22 cellular contexts compared by ENCODE assay signal in genomic region chr22:17575681-17576080, GRCh38. TPM values are rescaled to one million over a fixed set of nuclear protein-coding genes. Genes with fewer than 3 reads are reported as not detected.
DNase-seq lines count a peak whose midpoint lies in the region; ATAC-seq and TF ChIP-seq lines count a peak whose summit lies in the region.
"Had no signal": no experiment of that assay in that cellular context is flagged by ENCODE, and none has a peak within 500 bp of the region (broad histone marks: within the 10 kb centered on the region; RNA-seq: fewer than 3 reads in every experiment).

No MANE protein-coding gene starts in this region.

- H3K4me3 ChIP-seq in AG10803 (ENCODE audit: low read length) (no peak overlapping the region), SJCRH30 (no peak overlapping the region), esophagus squamous epithelium (no peak overlapping the region)
- H3K4me3 ChIP-seq: left lung, stomach, upper lobe of right lung had no signal

- WGBS in esophagus squamous epithelium, 2 donors: 70 to 88% methylated on average over 3 of the region's 4 CpGs

- H3K27ac ChIP-seq in SJCRH30 (peak overlapping the region; percentile 88), esophagus squamous epithelium (peak overlapping the region in 1 of 4 donors; percentile 33)
- H3K27ac ChIP-seq: C4-2B, left lung, stomach, upper lobe of right lung had no signal

- H3K27me3 ChIP-seq in SJCRH30: no peaks in the 10 kb centered on the region
- peaks cover 0 to 72% (median 0%) of the 10 kb centered on the region in 4 donors for H3K27me3 ChIP-seq in esophagus squamous epithelium
- H3K27me3 ChIP-seq: left lung, upper lobe of right lung had no signal

- no peak for TF ChIP-seq POLR2A in esophagus squamous epithelium (IDR thresholded peaks at IDR 0.05)

- H3K9me3 ChIP-seq in SJCRH30 (replicated peaks): no peaks in the 10 kb centered on the region
- H3K9me3 ChIP-seq in esophagus squamous epithelium: no peaks in the 10 kb centered on the region
- H3K9me3 ChIP-seq: left lung, stomach, upper lobe of right lung had no signal

- H3K4me1 ChIP-seq in SJCRH30: peaks cover 33% of the 10 kb centered on the region
- peaks cover 0 to 35% (median 8%) of the 10 kb centered on the region in 3 donors for H3K4me1 ChIP-seq in esophagus squamous epithelium

- intact Hi-C loops in esophagus squamous epithelium (cut with DNase I): loop anchor here (10.0 kb wide), 1 partner anchor 49 kb away; the partner anchor contains the start of gene ATP6V1E1

- TF ChIP-seq CTCF in AG10803 (conservative IDR thresholded peaks at IDR 0.05; ENCODE audit: low read length): no peak
- TF ChIP-seq CTCF in esophagus squamous epithelium (IDR thresholded peaks at IDR 0.05): no peak

- no peak for ATAC-seq in SK-N-SH treated with all-trans-retinoic acid at 6 μM for 48 hours
- ATAC-seq: left lung, upper lobe of right lung, WTC11 had no signal

- H3K36me3 ChIP-seq in SJCRH30 (no peaks in the 10 kb centered on the region), esophagus squamous epithelium (no peaks in the 10 kb centered on the region)
- H3K36me3 ChIP-seq: left lung, stomach, upper lobe of right lung had no signal

- DNase-seq in AG10803 (ENCODE audit: low read depth): peak; percentile 42
- peak in 1 of 2 experiments; percentile 22 for DNase-seq in SJCRH30
- DNase-seq in globus pallidus (ENCODE audit: low spot score): peak; percentile 82
- peak; percentile 89 for DNase-seq in pons (ENCODE audit: low spot score)
- no peak for DNase-seq in esophagus squamous epithelium (lab: John Stamatoyannopoulos, UW)
- no peak for DNase-seq in NCI-H2227 (lab: John Stamatoyannopoulos, UW; ENCODE audit: unreplicated experiment)
- DNase-seq in SW480 (ENCODE audit: low spot score): no peak
- DNase-seq: activated CD4-positive, alpha-beta T cell treated with anti-CD3 and anti-CD28 coated beads, Interleukin-2, amount 50 U/mL, for 48 hours; activated CD8-positive, alpha-beta memory T cell treated with anti-CD3 and anti-CD28 coated beads, Interleukin-2, amount 50 U/mL, for 48 hours; cortex of kidney; left lung; MM.1S; NCI-H1436 treated with DMSO at 0.1 percent for 48 hours; NCI-H524; right cardiac atrium; stomach; T-helper 9 cell; upper lobe of right lung had no signal

TF ChIP-seq in SK-N-SH treated with all-trans-retinoic acid at 6 μM for 48 hours, 23 proteins besides CTCF, POLR2A, EP300 and RAD21:
- TF ChIP-seq ARNTL (CRISPR knock-in tag; IDR thresholded peaks at IDR 0.05; ENCODE audit: borderline replicate concordance, low read depth): no peak
- TF ChIP-seq CSDC2 (CRISPR knock-in tag; IDR thresholded peaks at IDR 0.05): no peak

RNA-seq across cellular contexts. Expression of gene SLC25A18, which starts 12.4 kb away (rescaled TPM):
- total RNA-seq in SJCRH30 (2014; rRNA removed; shearing (Covaris generic)): 0.43 and 0.67 TPM in 2 replicates
- under 1 TPM in 2 of 4 donors, not detected in 2; 0.23 to 0.76 TPM for total RNA-seq in esophagus squamous epithelium
- total RNA-seq: activated T-helper 2 cell treated with anti-CD3 and anti-CD28 coated beads, Interferon-gamma antibody, Interleukin-2, Interleukin-4, amounts not matched to agents 10 μg/mL and 5 μg/mL and 100 μg/mL, durations not matched to agents 14 hours and 24 hours and 36 hours had no signal

RNA-seq across cellular contexts. Expression of gene ATP6V1E1, which starts 52.9 kb away (rescaled TPM):
- 88.5 and 92.0 TPM in 2 replicates for total RNA-seq in SJCRH30 (2014; rRNA removed; shearing (Covaris generic))
- total RNA-seq in esophagus squamous epithelium: 100 to 1,000 TPM in 2 of 4 donors, 10 to 100 TPM in 2; 80.9 to 123 (median 99.6) TPM

Comparison
In these comparisons a context has a peak if more than half of its experiments do, and no peak if none do; other contexts are left out.
1. DNase-seq: peak in AG10803 (single experiment), globus pallidus (single experiment) and pons (single experiment); none in esophagus squamous epithelium (single experiment), NCI-H2227 (single experiment) and SW480 (single experiment).